Comparison of ENCODE assay signal across 1 cellular context in genomic region chr3:53254190-53254809, GRCh38.
TF ChIP-seq lines count a peak whose summit lies in the region.

No MANE protein-coding gene starts in this region.

TF ChIP-seq in HCT116, 20 proteins besides CTCF, POLR2A, EP300 and RAD21 (continued from another document):
- TF ChIP-seq MAX (IDR thresholded peaks at IDR 0.05): no peak
- TF ChIP-seq YY1 (IDR thresholded peaks at IDR 0.05; ENCODE audit: extremely low read depth, insufficient replicate concordance, low read depth, low read length): no peak
- TF ChIP-seq SP1 (IDR thresholded peaks at IDR 0.05; ENCODE audit: low read depth): no peak
- TF ChIP-seq CEBPB (IDR thresholded peaks at IDR 0.05; ENCODE audit: low read depth): no peak
- TF ChIP-seq ZBTB33 (IDR thresholded peaks at IDR 0.05; ENCODE audit: extremely low read depth, insufficient replicate concordance, low read length): no peak
- TF ChIP-seq SIN3A (IDR thresholded peaks at IDR 0.05; ENCODE audit: low read depth): no peak
- no peak for TF ChIP-seq ZNF274 (IDR thresholded peaks at IDR 0.05; ENCODE audit: low read depth, low read length)
- no peak for TF ChIP-seq JUND (IDR thresholded peaks at IDR 0.05)
- no peak for TF ChIP-seq REST (IDR thresholded peaks at IDR 0.05; ENCODE audit: low read depth)
